1 cellular context compared by ENCODE assay signal in the genomic region with DNA sequence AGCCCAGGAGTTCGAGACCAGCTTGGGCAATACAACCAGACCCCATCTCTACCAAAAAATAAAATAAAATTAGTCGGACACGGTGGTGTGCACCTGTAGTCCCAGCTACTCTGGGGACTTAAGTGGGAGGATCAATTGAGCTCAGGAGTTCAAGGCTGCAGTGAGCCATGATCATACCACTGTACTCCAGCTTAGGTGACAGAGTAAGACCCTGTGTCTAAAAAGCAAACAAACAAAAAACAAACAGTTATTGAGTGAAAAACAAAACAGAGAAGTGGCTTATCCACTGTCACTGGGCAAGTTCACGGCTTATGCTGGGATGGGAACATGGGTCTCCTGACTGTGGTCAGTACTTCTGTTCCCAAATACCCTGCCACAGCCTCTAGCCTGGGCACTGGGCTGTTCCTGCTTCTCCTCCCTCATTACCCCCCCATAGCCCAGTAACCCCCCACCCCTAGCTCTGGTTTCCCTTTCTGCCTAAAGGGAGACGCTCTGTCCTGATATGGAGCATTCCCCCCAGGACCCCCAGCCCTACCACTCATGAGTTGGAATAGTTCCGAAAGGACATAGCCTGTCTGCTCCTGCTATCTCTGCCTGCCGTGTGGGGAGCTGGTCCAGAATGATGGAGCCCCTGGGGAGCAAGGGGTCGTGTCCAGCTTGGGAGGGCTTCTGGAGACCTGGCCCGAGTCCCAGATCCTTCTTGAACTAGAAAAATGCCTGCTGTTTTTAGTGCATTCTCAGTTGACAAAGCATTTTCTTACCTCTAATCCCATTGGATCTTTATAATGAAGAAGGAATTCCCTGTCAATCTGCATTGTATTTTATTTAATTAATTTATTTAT.
TF ChIP-seq lines count a peak whose summit lies in the region.

No MANE protein-coding gene starts in this region.

TF ChIP-seq in HepG2, 621 proteins besides CTCF, POLR2A, EP300 and RAD21:
- TF ChIP-seq ZNF3 (CRISPR knock-in tag; IDR thresholded peaks at IDR 0.05) (peak; percentile 65; the same call in 1 of the 2 replicates), GATAD2A (CRISPR knock-in tag; IDR thresholded peaks at IDR 0.05) (0 out of 2 replicates have a peak, but pooled peaks have one; percentile 15), FOXP1 (IDR thresholded peaks at IDR 0.05) (no peak), FOXP1 (CRISPR knock-in tag; IDR thresholded peaks at IDR 0.05) (peak; percentile 53), SMARCC2 (IDR thresholded peaks at IDR 0.05) (no peak), ZNF629 (CRISPR knock-in tag; conservative IDR thresholded peaks at IDR 0.05) (peak; percentile 63), ZSCAN29 (CRISPR knock-in tag; conservative IDR thresholded peaks at IDR 0.05) (no peak), ZC3H13 (CRISPR knock-in tag; IDR thresholded peaks at IDR 0.05) (no peak), ZNF441 (CRISPR knock-in tag; IDR thresholded peaks at IDR 0.05; ENCODE audit: borderline replicate concordance) (no peak), HNF4A (CRISPR knock-in tag; IDR thresholded peaks at IDR 0.05) (peak; percentile 32), SALL1 (CRISPR knock-in tag; IDR thresholded peaks at IDR 0.05) (0 out of 2 replicates have a peak, but pooled peaks have one; percentile 13)
- TF ChIP-seq, protein P1, sequence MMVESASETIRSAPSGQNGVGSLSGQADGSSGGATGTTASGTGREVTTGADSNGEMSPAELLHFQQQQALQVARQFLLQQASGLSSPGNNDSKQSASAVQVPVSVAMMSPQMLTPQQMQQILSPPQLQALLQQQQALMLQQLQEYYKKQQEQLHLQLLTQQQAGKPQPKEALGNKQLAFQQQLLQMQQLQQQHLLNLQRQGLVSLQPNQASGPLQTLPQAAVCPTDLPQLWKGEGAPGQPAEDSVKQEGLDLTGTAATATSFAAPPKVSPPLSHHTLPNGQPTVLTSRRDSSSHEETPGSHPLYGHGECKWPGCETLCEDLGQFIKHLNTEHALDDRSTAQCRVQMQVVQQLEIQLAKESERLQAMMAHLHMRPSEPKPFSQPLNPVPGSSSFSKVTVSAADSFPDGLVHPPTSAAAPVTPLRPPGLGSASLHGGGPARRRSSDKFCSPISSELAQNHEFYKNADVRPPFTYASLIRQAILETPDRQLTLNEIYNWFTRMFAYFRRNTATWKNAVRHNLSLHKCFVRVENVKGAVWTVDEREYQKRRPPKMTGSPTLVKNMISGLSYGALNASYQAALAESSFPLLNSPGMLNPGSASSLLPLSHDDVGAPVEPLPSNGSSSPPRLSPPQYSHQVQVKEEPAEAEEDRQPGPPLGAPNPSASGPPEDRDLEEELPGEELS (CRISPR knock-in tag; IDR thresholded peaks at IDR 0.05) = peak; percentile 51; the same call in 1 of the 2 replicates
- TF ChIP-seq, protein P2, sequence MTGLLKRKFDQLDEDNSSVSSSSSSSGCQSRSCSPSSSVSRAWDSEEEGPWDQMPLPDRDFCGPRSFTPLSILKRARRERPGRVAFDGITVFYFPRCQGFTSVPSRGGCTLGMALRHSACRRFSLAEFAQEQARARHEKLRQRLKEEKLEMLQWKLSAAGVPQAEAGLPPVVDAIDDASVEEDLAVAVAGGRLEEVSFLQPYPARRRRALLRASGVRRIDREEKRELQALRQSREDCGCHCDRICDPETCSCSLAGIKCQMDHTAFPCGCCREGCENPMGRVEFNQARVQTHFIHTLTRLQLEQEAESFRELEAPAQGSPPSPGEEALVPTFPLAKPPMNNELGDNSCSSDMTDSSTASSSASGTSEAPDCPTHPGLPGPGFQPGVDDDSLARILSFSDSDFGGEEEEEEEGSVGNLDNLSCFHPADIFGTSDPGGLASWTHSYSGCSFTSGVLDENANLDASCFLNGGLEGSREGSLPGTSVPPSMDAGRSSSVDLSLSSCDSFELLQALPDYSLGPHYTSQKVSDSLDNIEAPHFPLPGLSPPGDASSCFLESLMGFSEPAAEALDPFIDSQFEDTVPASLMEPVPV (CRISPR knock-in tag; IDR thresholded peaks at IDR 0.05) = no peak
- TF ChIP-seq, protein P3, sequence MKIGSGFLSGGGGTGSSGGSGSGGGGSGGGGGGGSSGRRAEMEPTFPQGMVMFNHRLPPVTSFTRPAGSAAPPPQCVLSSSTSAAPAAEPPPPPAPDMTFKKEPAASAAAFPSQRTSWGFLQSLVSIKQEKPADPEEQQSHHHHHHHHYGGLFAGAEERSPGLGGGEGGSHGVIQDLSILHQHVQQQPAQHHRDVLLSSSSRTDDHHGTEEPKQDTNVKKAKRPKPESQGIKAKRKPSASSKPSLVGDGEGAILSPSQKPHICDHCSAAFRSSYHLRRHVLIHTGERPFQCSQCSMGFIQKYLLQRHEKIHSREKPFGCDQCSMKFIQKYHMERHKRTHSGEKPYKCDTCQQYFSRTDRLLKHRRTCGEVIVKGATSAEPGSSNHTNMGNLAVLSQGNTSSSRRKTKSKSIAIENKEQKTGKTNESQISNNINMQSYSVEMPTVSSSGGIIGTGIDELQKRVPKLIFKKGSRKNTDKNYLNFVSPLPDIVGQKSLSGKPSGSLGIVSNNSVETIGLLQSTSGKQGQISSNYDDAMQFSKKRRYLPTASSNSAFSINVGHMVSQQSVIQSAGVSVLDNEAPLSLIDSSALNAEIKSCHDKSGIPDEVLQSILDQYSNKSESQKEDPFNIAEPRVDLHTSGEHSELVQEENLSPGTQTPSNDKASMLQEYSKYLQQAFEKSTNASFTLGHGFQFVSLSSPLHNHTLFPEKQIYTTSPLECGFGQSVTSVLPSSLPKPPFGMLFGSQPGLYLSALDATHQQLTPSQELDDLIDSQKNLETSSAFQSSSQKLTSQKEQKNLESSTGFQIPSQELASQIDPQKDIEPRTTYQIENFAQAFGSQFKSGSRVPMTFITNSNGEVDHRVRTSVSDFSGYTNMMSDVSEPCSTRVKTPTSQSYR (CRISPR knock-in tag; IDR thresholded peaks at IDR 0.05; ENCODE audit: borderline replicate concordance) = no peak
- TF ChIP-seq, protein P4, sequence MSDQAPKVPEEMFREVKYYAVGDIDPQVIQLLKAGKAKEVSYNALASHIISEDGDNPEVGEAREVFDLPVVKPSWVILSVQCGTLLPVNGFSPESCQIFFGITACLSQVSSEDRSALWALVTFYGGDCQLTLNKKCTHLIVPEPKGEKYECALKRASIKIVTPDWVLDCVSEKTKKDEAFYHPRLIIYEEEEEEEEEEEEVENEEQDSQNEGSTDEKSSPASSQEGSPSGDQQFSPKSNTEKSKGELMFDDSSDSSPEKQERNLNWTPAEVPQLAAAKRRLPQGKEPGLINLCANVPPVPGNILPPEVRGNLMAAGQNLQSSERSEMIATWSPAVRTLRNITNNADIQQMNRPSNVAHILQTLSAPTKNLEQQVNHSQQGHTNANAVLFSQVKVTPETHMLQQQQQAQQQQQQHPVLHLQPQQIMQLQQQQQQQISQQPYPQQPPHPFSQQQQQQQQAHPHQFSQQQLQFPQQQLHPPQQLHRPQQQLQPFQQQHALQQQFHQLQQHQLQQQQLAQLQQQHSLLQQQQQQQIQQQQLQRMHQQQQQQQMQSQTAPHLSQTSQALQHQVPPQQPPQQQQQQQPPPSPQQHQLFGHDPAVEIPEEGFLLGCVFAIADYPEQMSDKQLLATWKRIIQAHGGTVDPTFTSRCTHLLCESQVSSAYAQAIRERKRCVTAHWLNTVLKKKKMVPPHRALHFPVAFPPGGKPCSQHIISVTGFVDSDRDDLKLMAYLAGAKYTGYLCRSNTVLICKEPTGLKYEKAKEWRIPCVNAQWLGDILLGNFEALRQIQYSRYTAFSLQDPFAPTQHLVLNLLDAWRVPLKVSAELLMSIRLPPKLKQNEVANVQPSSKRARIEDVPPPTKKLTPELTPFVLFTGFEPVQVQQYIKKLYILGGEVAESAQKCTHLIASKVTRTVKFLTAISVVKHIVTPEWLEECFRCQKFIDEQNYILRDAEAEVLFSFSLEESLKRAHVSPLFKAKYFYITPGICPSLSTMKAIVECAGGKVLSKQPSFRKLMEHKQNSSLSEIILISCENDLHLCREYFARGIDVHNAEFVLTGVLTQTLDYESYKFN (CRISPR knock-in tag; conservative IDR thresholded peaks at IDR 0.05) = peak; percentile 43; the same call in 1 of the 2 replicates
- TF ChIP-seq, protein P5, sequence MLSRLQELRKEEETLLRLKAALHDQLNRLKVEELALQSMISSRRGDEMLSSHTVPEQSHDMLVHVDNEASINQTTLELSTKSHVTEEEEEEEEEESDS (CRISPR knock-in tag; IDR thresholded peaks at IDR 0.05; ENCODE audit: borderline replicate concordance) = no peak
- TF ChIP-seq, protein P6, sequence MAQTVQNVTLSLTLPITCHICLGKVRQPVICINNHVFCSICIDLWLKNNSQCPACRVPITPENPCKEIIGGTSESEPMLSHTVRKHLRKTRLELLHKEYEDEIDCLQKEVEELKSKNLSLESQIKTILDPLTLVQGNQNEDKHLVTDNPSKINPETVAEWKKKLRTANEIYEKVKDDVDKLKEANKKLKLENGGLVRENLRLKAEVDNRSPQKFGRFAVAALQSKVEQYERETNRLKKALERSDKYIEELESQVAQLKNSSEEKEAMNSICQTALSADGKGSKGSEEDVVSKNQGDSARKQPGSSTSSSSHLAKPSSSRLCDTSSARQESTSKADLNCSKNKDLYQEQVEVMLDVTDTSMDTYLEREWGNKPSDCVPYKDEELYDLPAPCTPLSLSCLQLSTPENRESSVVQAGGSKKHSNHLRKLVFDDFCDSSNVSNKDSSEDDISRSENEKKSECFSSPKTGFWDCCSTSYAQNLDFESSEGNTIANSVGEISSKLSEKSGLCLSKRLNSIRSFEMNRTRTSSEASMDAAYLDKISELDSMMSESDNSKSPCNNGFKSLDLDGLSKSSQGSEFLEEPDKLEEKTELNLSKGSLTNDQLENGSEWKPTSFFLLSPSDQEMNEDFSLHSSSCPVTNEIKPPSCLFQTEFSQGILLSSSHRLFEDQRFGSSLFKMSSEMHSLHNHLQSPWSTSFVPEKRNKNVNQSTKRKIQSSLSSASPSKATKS (CRISPR knock-in tag; IDR thresholded peaks at IDR 0.05) = no peak
- TF ChIP-seq, protein P7, sequence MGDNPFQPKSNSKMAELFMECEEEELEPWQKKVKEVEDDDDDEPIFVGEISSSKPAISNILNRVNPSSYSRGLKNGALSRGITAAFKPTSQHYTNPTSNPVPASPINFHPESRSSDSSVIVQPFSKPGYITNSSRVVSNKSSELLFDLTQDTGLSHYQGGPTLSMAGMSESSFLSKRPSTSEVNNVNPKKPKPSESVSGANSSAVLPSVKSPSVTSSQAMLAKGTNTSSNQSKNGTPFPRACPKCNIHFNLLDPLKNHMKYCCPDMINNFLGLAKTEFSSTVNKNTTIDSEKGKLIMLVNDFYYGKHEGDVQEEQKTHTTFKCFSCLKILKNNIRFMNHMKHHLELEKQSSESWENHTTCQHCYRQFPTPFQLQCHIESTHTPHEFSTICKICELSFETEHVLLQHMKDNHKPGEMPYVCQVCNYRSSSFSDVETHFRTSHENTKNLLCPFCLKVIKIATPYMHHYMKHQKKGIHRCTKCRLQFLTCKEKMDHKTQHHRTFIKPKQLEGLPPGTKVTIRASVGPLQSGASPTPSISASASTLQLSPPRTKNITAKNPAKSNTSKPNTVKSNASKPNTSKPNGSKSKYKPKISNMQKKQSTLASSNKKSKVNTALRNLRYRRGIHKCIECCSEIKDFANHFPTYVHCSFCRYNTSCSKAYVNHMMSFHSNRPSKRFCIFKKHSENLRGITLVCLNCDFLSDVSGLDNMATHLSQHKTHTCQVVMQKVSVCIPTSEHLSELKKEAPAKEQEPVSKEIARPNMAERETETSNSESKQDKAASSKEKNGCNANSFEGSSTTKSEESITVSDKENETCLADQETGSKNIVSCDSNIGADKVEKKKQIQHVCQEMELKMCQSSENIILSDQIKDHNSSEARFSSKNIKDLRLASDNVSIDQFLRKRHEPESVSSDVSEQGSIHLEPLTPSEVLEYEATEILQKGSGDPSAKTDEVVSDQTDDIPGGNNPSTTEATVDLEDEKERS (CRISPR knock-in tag; IDR thresholded peaks at IDR 0.05) = no peak
TF ChIP-seq in HepG2: peak in this region for 8.
